Comparison of ENCODE assay signal across 22 cellular contexts in the genomic region with DNA sequence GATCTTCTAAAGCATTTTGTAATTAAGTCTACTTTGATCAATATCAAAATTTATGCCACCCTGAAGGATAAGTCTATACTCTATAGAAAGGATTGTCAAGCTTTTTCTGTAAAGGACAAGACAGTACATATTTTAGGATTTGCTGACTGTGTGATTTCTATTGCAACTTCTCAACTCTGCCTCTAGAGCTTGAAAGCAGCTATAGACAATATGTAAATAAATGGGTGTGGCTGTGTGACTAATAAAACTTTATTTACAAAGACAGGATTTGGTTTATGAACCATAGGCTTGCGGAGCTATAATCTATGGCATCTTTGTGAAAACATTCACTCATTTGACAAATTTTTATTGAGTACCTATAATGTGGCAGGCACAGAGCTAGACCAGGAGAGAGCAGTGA. TPM values are rescaled to one million over a fixed set of nuclear protein-coding genes. Genes with fewer than 3 reads are reported as not detected.
"Had no signal": no experiment of that assay in that cellular context is flagged by ENCODE, and none has a peak within 500 bp of the region (broad histone marks: within the 10 kb centered on the region; RNA-seq: fewer than 3 reads in every experiment).

No MANE protein-coding gene starts in this region.

- DNase-seq: activated effector memory CD4-positive, alpha-beta T cell treated with anti-CD3 and anti-CD28 coated beads, Interleukin-2, amount 50 U/mL, for 16 hours; activated T-cell treated with anti-CD3 and anti-CD28 coated beads, Interleukin-2, amount 50 U/mL, for 72 hours; adrenal gland; effector CD4-positive, alpha-beta T cell; esophagus squamous epithelium; heart right ventricle; immature natural killer cell; mesenchymal stem cell; naive thymus-derived CD4-positive, alpha-beta T cell; right cardiac atrium; stimulated activated CD4-positive, alpha-beta T cell treated with anti-CD3 and anti-CD28 coated beads, Interleukin-4, amount 100 ng/mL, for 1 hour; stimulated activated naive CD8-positive, alpha-beta T cell treated with anti-CD3 and anti-CD28 coated beads, Interleukin-15, amount 100 ng/mL, for 72 hours; trophoblast cell had no signal

- H3K4me1 ChIP-seq: adrenal gland, esophagus squamous epithelium, heart right ventricle, neural progenitor cell, prostate gland, suprapubic skin, vagina had no signal

- H3K9me3 ChIP-seq: adrenal gland, esophagus squamous epithelium, heart right ventricle, prostate gland, suprapubic skin, vagina had no signal

- H3K9ac ChIP-seq: neural progenitor cell had no signal

- H3K36me3 ChIP-seq: adrenal gland, esophagus squamous epithelium, heart right ventricle, neural progenitor cell, prostate gland, suprapubic skin, vagina had no signal

- H3K27me3 ChIP-seq: adrenal gland, esophagus squamous epithelium, neural progenitor cell, suprapubic skin, vagina had no signal

- H3K4me3 ChIP-seq: adrenal gland, esophagus squamous epithelium, heart right ventricle, neural progenitor cell, prostate gland, skin epidermis, suprapubic skin, vagina had no signal

- ATAC-seq: activated T-cell treated with anti-CD3 and anti-CD28 coated beads, Interleukin-2, amount 50 U/mL, for 72 hours; heart right ventricle; naive thymus-derived CD4-positive, alpha-beta T cell; right cardiac atrium; stimulated activated naive CD8-positive, alpha-beta T cell treated with anti-CD3 and anti-CD28 coated beads, Interleukin-15, amount 100 ng/mL, for 72 hours had no signal

- H3K27ac ChIP-seq: adrenal gland, esophagus squamous epithelium, heart right ventricle, neural progenitor cell, prostate gland, skin epidermis, suprapubic skin, vagina had no signal

RNA-seq across cellular contexts. Expression of a gene that starts 18.4 kb away (rescaled TPM):
- total RNA-seq: activated CD8-positive, alpha-beta memory T cell treated with anti-CD3 and anti-CD28 coated beads for 36 hours; activated T-cell treated with anti-CD3 and anti-CD28 coated beads, Interleukin-2, amount 50 U/mL, for 72 hours; esophagus squamous epithelium; heart right ventricle; lower leg skin; mucosa of gallbladder; naive thymus-derived CD4-positive, alpha-beta T cell; osteocyte; prostate gland; right cardiac atrium; suprapubic skin; vagina had no signal
- polyA plus RNA-seq: heart right ventricle; immature natural killer cell; naive thymus-derived CD4-positive, alpha-beta T cell; right cardiac atrium had no signal
